In the genomic region with DNA sequence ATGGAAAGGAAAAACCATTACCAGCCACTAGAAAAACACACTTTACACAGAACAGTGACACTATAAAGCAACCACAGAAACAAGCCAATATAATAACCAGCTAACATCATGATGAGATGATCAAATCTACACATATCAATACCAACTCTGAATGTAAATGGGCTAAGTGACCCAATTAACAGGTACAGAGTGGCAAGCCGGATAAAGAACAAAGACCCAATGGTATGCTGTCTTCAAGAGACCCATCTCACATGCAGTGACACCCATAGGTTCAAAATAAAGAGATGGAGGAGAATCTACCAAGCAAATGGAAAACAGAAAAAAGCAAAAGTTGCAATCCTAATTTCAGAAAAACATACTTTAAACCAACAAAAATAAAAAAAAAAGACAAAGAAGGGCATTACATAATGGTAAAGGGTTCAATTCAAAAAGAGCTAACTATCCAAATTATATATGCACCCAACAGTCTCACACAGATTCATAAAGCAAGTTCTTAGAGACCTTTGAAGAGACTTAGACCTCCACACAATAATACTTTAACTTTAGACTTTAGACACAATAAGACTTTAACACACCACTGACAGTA, we compare ENCODE assay signal across 23 cellular contexts.
"Had no signal": no experiment of that assay in that cellular context is flagged by ENCODE, and none has a peak within 500 bp of the region (broad histone marks: within the 10 kb centered on the region; RNA-seq: fewer than 3 reads in every experiment).

No MANE protein-coding gene starts in this region.

- H3K4me3 ChIP-seq: colonic mucosa, coronary artery, dorsolateral prefrontal cortex, esophagus muscularis mucosa, esophagus squamous epithelium, gastrocnemius medialis, gastroesophageal sphincter, heart right ventricle had no signal

- ATAC-seq: effector memory CD8-positive, alpha-beta T cell; foreskin keratinocyte; gastrocnemius medialis; gastroesophageal sphincter; heart right ventricle had no signal

- H3K4me1 ChIP-seq: colonic mucosa, esophagus muscularis mucosa, foreskin keratinocyte, gastrocnemius medialis, gastroesophageal sphincter, heart right ventricle had no signal

- H3K27ac Mint-ChIP-seq: dendritic cell treated with granulocyte-macrophage colony-stimulating factor and Interleukin-4, amounts not matched to agents 40 ng/mL and 50 ng/mL, for 4 days; effector memory CD8-positive, alpha-beta T cell; endodermal cell had no signal

- H3K27me3 ChIP-seq: colonic mucosa, esophagus muscularis mucosa, esophagus squamous epithelium, foreskin keratinocyte, gastrocnemius medialis, gastroesophageal sphincter had no signal

- H3K9me3 ChIP-seq: colonic mucosa had no signal

- H3K36me3 ChIP-seq: colonic mucosa, esophagus muscularis mucosa, esophagus squamous epithelium, gastrocnemius medialis, gastroesophageal sphincter, heart right ventricle had no signal

- H3K27me3 Mint-ChIP-seq: dendritic cell treated with granulocyte-macrophage colony-stimulating factor and Interleukin-4, amounts not matched to agents 40 ng/mL and 50 ng/mL, for 4 days had no signal

- H3K4me3 Mint-ChIP-seq: dendritic cell treated with granulocyte-macrophage colony-stimulating factor and Interleukin-4, amounts not matched to agents 40 ng/mL and 50 ng/mL, for 4 days; effector memory CD8-positive, alpha-beta T cell; endodermal cell had no signal

- H3K27ac ChIP-seq: colonic mucosa, coronary artery, dorsolateral prefrontal cortex, epithelial cell of prostate, esophagus muscularis mucosa, esophagus squamous epithelium, foreskin keratinocyte, gastrocnemius medialis, gastroesophageal sphincter, heart right ventricle had no signal

- DNase-seq: colonic mucosa; cortex of kidney; dermis blood vessel endothelial cell; dorsolateral prefrontal cortex; effector CD4-positive, alpha-beta T cell; effector CD8-positive, alpha-beta T cell; effector memory CD4-positive, alpha-beta T cell; effector memory CD8-positive, alpha-beta T cell; endodermal cell; erythroblast; esophagus squamous epithelium; foreskin fibroblast; foreskin keratinocyte; foreskin melanocyte; gastrocnemius medialis; glutamatergic neuron; head of caudate nucleus; heart right ventricle had no signal
